ENCODE assay signal across 7 cellular contexts in genomic region chr6:2764610-2765165, GRCh38. TPM values are rescaled to one million over a fixed set of nuclear protein-coding genes. Genes with fewer than 3 reads are reported as not detected.
DNase-seq lines count a peak whose midpoint lies in the region; ATAC-seq, FAIRE-seq and TF ChIP-seq lines count a peak whose summit lies in the region.

No MANE protein-coding gene starts in this region.

- peaks cover 14% of the 10 kb centered on the region for H3K27me3 Mint-ChIP-seq in brain

- H3K27me3 ChIP-seq in small intestine (ENCODE audit: control insufficient read depth in 2 of 2, insufficient read depth in 2 of 2, low read length in 2 of 2) = no peaks in the 10 kb centered on the region

- DNase-seq in NCI-H1436 treated with DMSO at 0.1 percent for 48 hours (lab: John Stamatoyannopoulos, UW) (peak; percentile 40), T-helper 9 cell (peak; percentile 54), iPS-NIHi11 (ENCODE audit: low spot score) (peak; percentile 49), small intestine (peak; percentile 69)

- peaks cover 0 to 4% (median 0%) of the 10 kb centered on the region in 5 experiments for H3K9me3 Mint-ChIP-seq in brain

- peaks cover 17% of the 10 kb centered on the region for H3K36me3 Mint-ChIP-seq in brain

- peaks cover 40% of the 10 kb centered on the region for H3K4me1 Mint-ChIP-seq in brain

- peaks cover 4 to 17% of the 10 kb centered on the region in 2 donors for H3K4me1 ChIP-seq in small intestine (ENCODE audit: control insufficient read depth in 2 of 2, insufficient read depth in 1 of 2, low read depth in 1 of 2, low read length in 1 of 2)

- H3K36me3 ChIP-seq in small intestine (ENCODE audit: control insufficient read depth in 2 of 2, insufficient read depth in 2 of 2, low read length in 2 of 2) = no peaks in the 10 kb centered on the region

- H3K27ac ChIP-seq in small intestine (ENCODE audit: low read depth in 1 of 2, low read length in 1 of 2) = peak overlapping the region; percentile 70 to 93

- peak overlapping the region; percentile 36 to 61 for H3K4me3 ChIP-seq in small intestine (ENCODE audit: low read depth in 1 of 2, low read length in 2 of 2)

- peak; percentile 80 for TF ChIP-seq POLR2A in GM18505 (IDR thresholded peaks at IDR 0.05; ENCODE audit: borderline replicate concordance, extremely low read depth, insufficient read depth, insufficient read length)

- ATAC-seq in GM18505 (IDR thresholded peaks at IDR 0.05; ENCODE audit: unreplicated experiment) (peak; percentile 50), HG02642 (IDR thresholded peaks at IDR 0.05; ENCODE audit: poor library complexity, unreplicated experiment) (peak; percentile 65)

- FAIRE-seq in small intestine (lab: Jason Lieb, UNC) = no peak

- TF ChIP-seq CTCF in brain (conservative IDR thresholded peaks at IDR 0.05) = no peak

- no peaks in the 10 kb centered on the region for H3K9me3 ChIP-seq in small intestine (ENCODE audit: control insufficient read depth, low read depth)

- peak overlapping the region; percentile 96 to 100 (median 98) for H3K27ac Mint-ChIP-seq in brain

- peak overlapping the region; percentile 85 to 94 (median 92) for H3K4me3 Mint-ChIP-seq in brain

- WGBS in small intestine, 3 donors = 0 to 1% (median 0%) methylated on average over 37 to 45 of the region's 45 CpGs

RNA-seq across cellular contexts. Expression of gene WRNIP1, which starts 0.5 kb away (rescaled TPM):
- polyA plus RNA-seq in brain (ENCODE audit: insufficient read depth, low read depth, low replicate concordance) (79.9 TPM), small intestine (10 to 100 TPM; 35.1 to 52.2 (median 45.4) TPM)

RNA-seq across cellular contexts. Expression of gene MYLK4, which starts 14.0 kb away (rescaled TPM):
- polyA plus RNA-seq in brain (ENCODE audit: insufficient read depth, low read depth, low replicate concordance) = 0.31 TPM
- under 1 TPM; under 0.01 to 0.37 (median 0.27) TPM for polyA plus RNA-seq in small intestine

Comparison
In these comparisons a context has a peak if more than half of its experiments do, and no peak if none do; other contexts are left out.
1. Peak in every context shown above with its lines: DNase-seq, ATAC-seq, H3K4me3 ChIP-seq and H3K27ac ChIP-seq.